8 cellular contexts compared by ENCODE assay signal in genomic region chr6:26054659-26054936, GRCh38. TPM values are rescaled to one million over a fixed set of nuclear protein-coding genes. Genes with fewer than 3 reads are reported as not detected.
DNase-seq lines count a peak whose midpoint lies in the region; ATAC-seq and TF ChIP-seq lines count a peak whose summit lies in the region.

No MANE protein-coding gene starts in this region.

- H3K4me1 Mint-ChIP-seq in activated naive CD4-positive, alpha-beta T cell treated with anti-CD3 and anti-CD28 coated beads for 36 hours (ENCODE audit: low read depth) = peaks cover 18% of the 10 kb centered on the region
- peaks cover 30% of the 10 kb centered on the region for H3K4me1 Mint-ChIP-seq in activated naive CD8-positive, alpha-beta T cell treated with anti-CD3 and anti-CD28 coated beads, Interleukin-2, amount 10 ng/mL, durations not matched to agents 7 days and 5 days

- peaks cover 0 to 34% (median 13%) of the 10 kb centered on the region in 4 donors for H3K4me1 ChIP-seq in transverse colon

- no peak for TF ChIP-seq POLR2A in transverse colon (IDR thresholded peaks at IDR 0.05)

- no peaks in the 10 kb centered on the region for H3K9me3 Mint-ChIP-seq in activated naive CD4-positive, alpha-beta T cell treated with anti-CD3 and anti-CD28 coated beads for 36 hours
- no peaks in the 10 kb centered on the region for H3K9me3 Mint-ChIP-seq in activated naive CD8-positive, alpha-beta T cell treated with anti-CD3 and anti-CD28 coated beads, Interleukin-2, amount 10 ng/mL, durations not matched to agents 7 days and 5 days

- H3K27me3 Mint-ChIP-seq in activated naive CD4-positive, alpha-beta T cell treated with anti-CD3 and anti-CD28 coated beads for 36 hours (ENCODE audit: low read depth) = peaks cover 11% of the 10 kb centered on the region
- H3K27me3 Mint-ChIP-seq in activated naive CD8-positive, alpha-beta T cell treated with anti-CD3 and anti-CD28 coated beads, Interleukin-2, amount 10 ng/mL, durations not matched to agents 7 days and 5 days = no peaks in the 10 kb centered on the region

- POLR2A ChIA-PET in activated naive CD8-positive, alpha-beta T cell treated with anti-CD3 and anti-CD28 coated beads, Interleukin-2, amount 10 ng/mL, durations not matched to agents 7 days and 5 days (lab: Charles Lee) = interaction anchor here (1.0 to 30.0 kb wide), 5 partner anchors 10 to 103 kb away, joined by 5 to 1993 read pairs (median 163); a partner anchor contains a TSS

- 2 to 6% methylated on average over 6 of the region's 6 CpGs for WGBS in transverse colon (ENCODE audit: low coverage in 1 of 2), 2 donors

- CTCF ChIA-PET in activated naive CD4-positive, alpha-beta T cell treated with anti-CD3 and anti-CD28 coated beads for 36 hours (lab: Charles Lee) = no interaction called here

- peaks cover 8% of the 10 kb centered on the region for H3K36me3 Mint-ChIP-seq in activated naive CD4-positive, alpha-beta T cell treated with anti-CD3 and anti-CD28 coated beads for 36 hours (ENCODE audit: low read depth)
- peaks cover 4% of the 10 kb centered on the region for H3K36me3 Mint-ChIP-seq in activated naive CD8-positive, alpha-beta T cell treated with anti-CD3 and anti-CD28 coated beads, Interleukin-2, amount 10 ng/mL, durations not matched to agents 7 days and 5 days

- H3K27ac Mint-ChIP-seq in activated naive CD4-positive, alpha-beta T cell treated with anti-CD3 and anti-CD28 coated beads for 36 hours = peak overlapping the region; percentile 100
- peak overlapping the region; percentile 100 for H3K27ac Mint-ChIP-seq in activated naive CD8-positive, alpha-beta T cell treated with anti-CD3 and anti-CD28 coated beads, Interleukin-2, amount 10 ng/mL, durations not matched to agents 7 days and 5 days

- in situ Hi-C loops in transverse colon (cut with MboI; ENCODE audit: low pct_ligation_motif_present in 1 of 4, low pct_unique_long_range_greater_than_20kb in 1 of 4, low sequenced_read_pairs in 3 of 4) = no loop called here

- no peak for ATAC-seq in activated naive CD8-positive, alpha-beta T cell treated with anti-CD3 and anti-CD28 coated beads, Interleukin-2, amount 10 ng/mL, durations not matched to agents 7 days and 5 days (ENCODE audit: low read depth)
- ATAC-seq in left lobe of liver (peak; percentile 1), HG03196 (IDR thresholded peaks at IDR 0.05; ENCODE audit: unreplicated experiment) (no peak), HG02571 (IDR thresholded peaks at IDR 0.05; ENCODE audit: unreplicated experiment) (no peak), GM21576 (IDR thresholded peaks at IDR 0.05; ENCODE audit: unreplicated experiment) (no peak)

- peak overlapping the region; percentile 45 to 90 (median 62) for H3K4me3 ChIP-seq in transverse colon

- H3K4me3 Mint-ChIP-seq in activated naive CD4-positive, alpha-beta T cell treated with anti-CD3 and anti-CD28 coated beads for 36 hours = peak overlapping the region; percentile 97
- H3K4me3 Mint-ChIP-seq in activated naive CD8-positive, alpha-beta T cell treated with anti-CD3 and anti-CD28 coated beads, Interleukin-2, amount 10 ng/mL, durations not matched to agents 7 days and 5 days = peak overlapping the region; percentile 96

- no peak for TF ChIP-seq CTCF in transverse colon (IDR thresholded peaks at IDR 0.05)

- TF ChIP-seq EP300 in transverse colon (IDR thresholded peaks at IDR 0.05; ENCODE audit: low read depth) = no peak

- no peak for DNase-seq in activated naive CD4-positive, alpha-beta T cell treated with anti-CD3 and anti-CD28 coated beads for 36 hours
- no peak for DNase-seq in activated naive CD4-positive, alpha-beta T cell treated with anti-CD3 and anti-CD28 coated beads, Interleukin-2, amount 50 U/mL, for 16 hours
- DNase-seq in activated naive CD8-positive, alpha-beta T cell treated with anti-CD3 and anti-CD28 coated beads, Interleukin-2, amount 10 ng/mL, durations not matched to agents 7 days and 5 days = no peak
- DNase-seq in left lobe of liver (ENCODE audit: low spot score) (no peak), transverse colon (no peak)

- intact Hi-C loops in activated naive CD4-positive, alpha-beta T cell treated with anti-CD3 and anti-CD28 coated beads for 36 hours (cut with micrococcal nuclease) = loop anchor here (2.0 kb wide), 1 partner anchor 144 kb away; a partner anchor contains a TSS
- intact Hi-C loops in transverse colon (cut with DNase I; ENCODE audit: low total_unique reads) = no loop called here

- no peaks in the 10 kb centered on the region for H3K27me3 ChIP-seq in transverse colon

- H3K36me3 ChIP-seq in transverse colon = no peaks in the 10 kb centered on the region

- peak overlapping the region; percentile 92 to 100 (median 96) for H3K27ac ChIP-seq in transverse colon

- H3K9me3 ChIP-seq in transverse colon = no peaks in the 10 kb centered on the region

RNA-seq across cellular contexts. Expression of gene HFE, which starts 32.6 kb away (rescaled TPM):
- 1 to 10 TPM in 1 of 2 experiments, under 1 TPM in 1; 0.57 to 1.4 TPM for total RNA-seq in activated naive CD4-positive, alpha-beta T cell treated with anti-CD3 and anti-CD28 coated beads for 36 hours
- 1 to 10 TPM; 5.0 to 7.2 TPM for total RNA-seq in activated naive CD8-positive, alpha-beta T cell treated with anti-CD3 and anti-CD28 coated beads, Interleukin-2, amount 10 ng/mL, durations not matched to agents 7 days and 5 days
- total RNA-seq in left lobe of liver = 14.1 TPM
- 1 to 10 TPM; 1.6 to 7.8 (median 5.0) TPM for total RNA-seq in transverse colon
